1 cellular context compared by ENCODE assay signal in genomic region chr6:89352329-89353117, GRCh38.
A peak's percentile ranks its signal among the peaks of the same experiment; 100 is the strongest.
TF ChIP-seq lines count a peak whose summit lies in the region.

Gene UBE2J1 (minus strand): TSS chr6:89352722. CDS start chr6:89352569, 153 bp downstream.

TF ChIP-seq in HepG2, 621 proteins besides CTCF, POLR2A, EP300 and RAD21 (continued from another document and continues in another):
- TF ChIP-seq ZNF556 (CRISPR knock-in tag; IDR thresholded peaks at IDR 0.05; ENCODE audit: borderline replicate concordance) (0 out of 2 replicates have a peak, but pooled peaks have one; percentile 24), FOXM1 (CRISPR knock-in tag; IDR thresholded peaks at IDR 0.05) (no peak), PHF8 (CRISPR knock-in tag; IDR thresholded peaks at IDR 0.05) (peak; percentile 93), ZNF431 (CRISPR knock-in tag; IDR thresholded peaks at IDR 0.05; ENCODE audit: borderline replicate concordance, low read depth) (peak; percentile 22; the same call in 1 of the 2 replicates), MXD1 (CRISPR knock-in tag; IDR thresholded peaks at IDR 0.05) (peak; percentile 73), MED8 (CRISPR knock-in tag; IDR thresholded peaks at IDR 0.05; ENCODE audit: insufficient replicate concordance) (peak; percentile 63), MTF1 (CRISPR knock-in tag; IDR thresholded peaks at IDR 0.05) (peak; percentile 48; the same call in 1 of the 2 replicates), ELF3 (CRISPR knock-in tag; IDR thresholded peaks at IDR 0.05) (no peak; the same call in 1 of the 2 replicates), ZNF589 (CRISPR knock-in tag; conservative IDR thresholded peaks at IDR 0.05) (no peak), ZFP90 (CRISPR knock-in tag; IDR thresholded peaks at IDR 0.05; ENCODE audit: borderline replicate concordance) (no peak), CCDC6 (CRISPR knock-in tag; IDR thresholded peaks at IDR 0.05) (no peak), ZNF563 (CRISPR knock-in tag; IDR thresholded peaks at IDR 0.05) (peak; percentile 98), ATF1 (CRISPR knock-in tag; IDR thresholded peaks at IDR 0.05) (no peak), NBN (conservative IDR thresholded peaks at IDR 0.05) (no peak), SALL2 (CRISPR knock-in tag; IDR thresholded peaks at IDR 0.05) (peak; percentile 61; the same call in 1 of the 2 replicates), KAT8 (CRISPR knock-in tag; IDR thresholded peaks at IDR 0.05) (peak; percentile 49), HNRNPLL (IDR thresholded peaks at IDR 0.05; ENCODE audit: low read depth, low read length, poor library complexity, severe bottlenecking) (peak; percentile 56), ZNF749 (CRISPR knock-in tag; IDR thresholded peaks at IDR 0.05; ENCODE audit: borderline replicate concordance) (no peak), HOXA7 (CRISPR knock-in tag; IDR thresholded peaks at IDR 0.05) (no peak), ZNF329 (CRISPR knock-in tag; IDR thresholded peaks at IDR 0.05; ENCODE audit: low read depth) (peak; percentile 68; the same call in 1 of the 2 replicates), PHB2 (IDR thresholded peaks at IDR 0.05; ENCODE audit: partially characterized antibody) (no peak), BRF2 (CRISPR knock-in tag; IDR thresholded peaks at IDR 0.05) (peak; percentile 52; the same call in 1 of the 2 replicates), ZNF264 (CRISPR knock-in tag; IDR thresholded peaks at IDR 0.05) (0 out of 2 replicates have a peak, but pooled peaks have one; percentile 36), EED (CRISPR knock-in tag; IDR thresholded peaks at IDR 0.05) (peak; percentile 90), ZNF564 (CRISPR knock-in tag; IDR thresholded peaks at IDR 0.05) (peak; percentile 78), ZSCAN9 (CRISPR knock-in tag; IDR thresholded peaks at IDR 0.05; ENCODE audit: borderline replicate concordance) (no peak), TSC22D2 (CRISPR knock-in tag; IDR thresholded peaks at IDR 0.05; ENCODE audit: borderline replicate concordance) (no peak), ZMAT3 (CRISPR knock-in tag; conservative IDR thresholded peaks at IDR 0.05) (no peak), MLXIP (CRISPR knock-in tag; IDR thresholded peaks at IDR 0.05; ENCODE audit: borderline replicate concordance) (peak; percentile 50; the same call in 1 of the 2 replicates), ZNF253 (CRISPR knock-in tag; IDR thresholded peaks at IDR 0.05; ENCODE audit: borderline replicate concordance) (peak; percentile 75; the same call in 1 of the 2 replicates), POLR2AphosphoS2 (IDR thresholded peaks at IDR 0.05; ENCODE audit: low read depth, low read length) (no peak), ZNF747 (CRISPR knock-in tag; IDR thresholded peaks at IDR 0.05; ENCODE audit: borderline replicate concordance) (peak; percentile 11; the same call in 1 of the 2 replicates), NFRKB (IDR thresholded peaks at IDR 0.05) (no peak), KLF13 (CRISPR knock-in tag; IDR thresholded peaks at IDR 0.05) (peak; percentile 43), THYN1 (CRISPR knock-in tag; IDR thresholded peaks at IDR 0.05; ENCODE audit: borderline replicate concordance, low read depth) (no peak), EZH2 (conservative IDR thresholded peaks at IDR 0.05; ENCODE audit: low read depth, low read length) (no peak), ZNF234 (CRISPR knock-in tag; conservative IDR thresholded peaks at IDR 0.05) (no peak; the same call in 1 of the 2 replicates), ZFP36 (IDR thresholded peaks at IDR 0.05; ENCODE audit: borderline replicate concordance, low read depth, low read length, partially characterized antibody) (no peak), ZNF44 (CRISPR knock-in tag; IDR thresholded peaks at IDR 0.05) (no peak), SNAPC5 (CRISPR knock-in tag; IDR thresholded peaks at IDR 0.05; ENCODE audit: borderline replicate concordance) (no peak), NR0B2 (CRISPR knock-in tag; IDR thresholded peaks at IDR 0.05) (peak; percentile 52; the same call in 1 of the 2 replicates), MED13 (CRISPR knock-in tag; IDR thresholded peaks at IDR 0.05) (no peak), CREB3 (CRISPR knock-in tag; IDR thresholded peaks at IDR 0.05) (peak; percentile 54; the same call in 1 of the 2 replicates), MTA1 (CRISPR knock-in tag; IDR thresholded peaks at IDR 0.05; ENCODE audit: borderline replicate concordance) (peak; percentile 78; the same call in 1 of the 2 replicates), HOXA5 (CRISPR knock-in tag; IDR thresholded peaks at IDR 0.05) (peak; percentile 50; the same call in 1 of the 2 replicates), ZIK1 (CRISPR knock-in tag; IDR thresholded peaks at IDR 0.05; ENCODE audit: borderline replicate concordance, low read depth) (peak; percentile 86; the same call in 1 of the 2 replicates), PAF1 (CRISPR knock-in tag; IDR thresholded peaks at IDR 0.05) (no peak), ZNF768 (CRISPR knock-in tag; IDR thresholded peaks at IDR 0.05) (peak; percentile 49; the same call in 1 of the 2 replicates), MBNL3 (CRISPR knock-in tag; conservative IDR thresholded peaks at IDR 0.05) (no peak), ZNF543 (CRISPR knock-in tag; IDR thresholded peaks at IDR 0.05) (0 out of 2 replicates have a peak, but pooled peaks have one; percentile 79), ZBTB44 (CRISPR knock-in tag; IDR thresholded peaks at IDR 0.05) (no peak), CENPBD1 (CRISPR knock-in tag; IDR thresholded peaks at IDR 0.05; ENCODE audit: borderline replicate concordance, low read depth) (no peak; the same call in 1 of the 2 replicates), HDAC6 (IDR thresholded peaks at IDR 0.05; ENCODE audit: low read depth, low read length) (no peak), GABPB1 (CRISPR knock-in tag; IDR thresholded peaks at IDR 0.05) (peak; percentile 77; the same call in 1 of the 2 replicates), ZNF407 (CRISPR knock-in tag; IDR thresholded peaks at IDR 0.05; ENCODE audit: not compliant biosample characterization) (no peak), MATR3 (CRISPR knock-in tag; IDR thresholded peaks at IDR 0.05) (no peak), SRF (IDR thresholded peaks at IDR 0.05; ENCODE audit: low read depth, low read length) (no peak)
